4 cellular contexts compared by ENCODE assay signal in the genomic region with DNA sequence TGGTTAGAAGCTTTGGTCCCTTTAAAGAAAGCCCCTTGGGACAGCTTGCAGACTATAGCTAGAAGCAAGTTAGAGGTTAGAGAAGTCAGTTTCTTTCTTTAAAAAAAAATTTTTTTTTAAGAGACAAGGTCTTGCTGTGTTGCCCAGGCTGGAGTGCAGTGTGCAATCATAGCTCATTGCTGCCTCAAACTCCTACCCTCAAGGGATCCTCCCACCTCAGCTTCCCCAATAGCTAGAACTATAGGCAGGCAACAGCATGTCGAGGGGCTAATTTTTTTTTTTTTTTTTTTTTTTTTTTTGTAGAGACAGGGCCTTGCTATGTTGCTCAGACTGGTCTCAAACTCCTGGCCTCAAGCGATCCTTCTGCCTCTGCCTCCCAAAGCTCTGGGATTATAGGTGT.
TF ChIP-seq lines count a peak whose summit lies in the region.

No MANE protein-coding gene starts in this region.

TF ChIP-seq in A549, 52 proteins besides CTCF, POLR2A, EP300 and RAD21:
- no peak for TF ChIP-seq KDM5A (IDR thresholded peaks at IDR 0.05)
- TF ChIP-seq ZNF302 (CRISPR knock-in tag; IDR thresholded peaks at IDR 0.05): no peak
- TF ChIP-seq RNF2 (IDR thresholded peaks at IDR 0.05; ENCODE audit: borderline replicate concordance, low read depth): no peak
- TF ChIP-seq CBX2 (IDR thresholded peaks at IDR 0.05; ENCODE audit: borderline replicate concordance, low read depth): no peak
- TF ChIP-seq HOXA7 (CRISPR knock-in tag; IDR thresholded peaks at IDR 0.05): no peak
- no peak for TF ChIP-seq HDAC2 (IDR thresholded peaks at IDR 0.05)
- no peak for TF ChIP-seq MAFK (IDR thresholded peaks at IDR 0.05; ENCODE audit: partially characterized antibody)
- TF ChIP-seq, protein P1, sequence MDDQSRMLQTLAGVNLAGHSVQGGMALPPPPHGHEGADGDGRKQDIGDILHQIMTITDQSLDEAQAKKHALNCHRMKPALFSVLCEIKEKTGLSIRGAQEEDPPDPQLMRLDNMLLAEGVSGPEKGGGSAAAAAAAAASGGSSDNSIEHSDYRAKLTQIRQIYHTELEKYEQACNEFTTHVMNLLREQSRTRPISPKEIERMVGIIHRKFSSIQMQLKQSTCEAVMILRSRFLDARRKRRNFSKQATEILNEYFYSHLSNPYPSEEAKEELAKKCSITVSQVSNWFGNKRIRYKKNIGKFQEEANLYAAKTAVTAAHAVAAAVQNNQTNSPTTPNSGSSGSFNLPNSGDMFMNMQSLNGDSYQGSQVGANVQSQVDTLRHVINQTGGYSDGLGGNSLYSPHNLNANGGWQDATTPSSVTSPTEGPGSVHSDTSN (IDR thresholded peaks at IDR 0.05): no peak
- TF ChIP-seq CEBPB (IDR thresholded peaks at IDR 0.05): no peak
- TF ChIP-seq, protein P2, sequence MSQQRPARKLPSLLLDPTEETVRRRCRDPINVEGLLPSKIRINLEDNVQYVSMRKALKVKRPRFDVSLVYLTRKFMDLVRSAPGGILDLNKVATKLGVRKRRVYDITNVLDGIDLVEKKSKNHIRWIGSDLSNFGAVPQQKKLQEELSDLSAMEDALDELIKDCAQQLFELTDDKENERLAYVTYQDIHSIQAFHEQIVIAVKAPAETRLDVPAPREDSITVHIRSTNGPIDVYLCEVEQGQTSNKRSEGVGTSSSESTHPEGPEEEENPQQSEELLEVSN (IDR thresholded peaks at IDR 0.05; ENCODE audit: borderline replicate concordance, low read depth): no peak
- TF ChIP-seq, protein P3, sequence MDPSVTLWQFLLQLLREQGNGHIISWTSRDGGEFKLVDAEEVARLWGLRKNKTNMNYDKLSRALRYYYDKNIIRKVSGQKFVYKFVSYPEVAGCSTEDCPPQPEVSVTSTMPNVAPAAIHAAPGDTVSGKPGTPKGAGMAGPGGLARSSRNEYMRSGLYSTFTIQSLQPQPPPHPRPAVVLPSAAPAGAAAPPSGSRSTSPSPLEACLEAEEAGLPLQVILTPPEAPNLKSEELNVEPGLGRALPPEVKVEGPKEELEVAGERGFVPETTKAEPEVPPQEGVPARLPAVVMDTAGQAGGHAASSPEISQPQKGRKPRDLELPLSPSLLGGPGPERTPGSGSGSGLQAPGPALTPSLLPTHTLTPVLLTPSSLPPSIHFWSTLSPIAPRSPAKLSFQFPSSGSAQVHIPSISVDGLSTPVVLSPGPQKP (IDR thresholded peaks at IDR 0.05; ENCODE audit: low read depth, low read length): no peak
- TF ChIP-seq ESRRA (IDR thresholded peaks at IDR 0.05; ENCODE audit: borderline replicate concordance, low read length): no peak
- no peak for TF ChIP-seq CHD2 (IDR thresholded peaks at IDR 0.05; ENCODE audit: low read length, partially characterized antibody)
- TF ChIP-seq MAZ (IDR thresholded peaks at IDR 0.05; ENCODE audit: borderline replicate concordance, low read depth, low read length): no peak
- TF ChIP-seq JUNB (IDR thresholded peaks at IDR 0.05): no peak
- TF ChIP-seq CHD4 (IDR thresholded peaks at IDR 0.05; ENCODE audit: borderline replicate concordance): no peak
- no peak for TF ChIP-seq ZSCAN20 (CRISPR knock-in tag; IDR thresholded peaks at IDR 0.05)

TF ChIP-seq in HEK293T, 16 proteins besides CTCF, POLR2A, EP300 and RAD21:
- TF ChIP-seq ZNF384 (IDR thresholded peaks at IDR 0.05) (0 out of 2 replicates have a peak, but pooled peaks have one; percentile 14), NFRKB (IDR thresholded peaks at IDR 0.05) (no peak), LEF1 (IDR thresholded peaks at IDR 0.05; ENCODE audit: borderline replicate concordance) (no peak), FOXK2 (IDR thresholded peaks at IDR 0.05) (no peak), FOXA1 (IDR thresholded peaks at IDR 0.05) (no peak), ELF4 (IDR thresholded peaks at IDR 0.05) (no peak), CTBP1 (IDR thresholded peaks at IDR 0.05; ENCODE audit: borderline replicate concordance) (no peak), BHLHE40 (IDR thresholded peaks at IDR 0.05; ENCODE audit: borderline replicate concordance) (no peak)
TF ChIP-seq in HEK293T: peak in this region for 1.

TF ChIP-seq in WTC11, 78 proteins besides CTCF, POLR2A, EP300 and RAD21:
- peak; percentile 78; the same call in 1 of the 2 replicates for TF ChIP-seq ZNF121 (CRISPR knock-in tag; IDR thresholded peaks at IDR 0.05)
- TF ChIP-seq, protein P4, sequence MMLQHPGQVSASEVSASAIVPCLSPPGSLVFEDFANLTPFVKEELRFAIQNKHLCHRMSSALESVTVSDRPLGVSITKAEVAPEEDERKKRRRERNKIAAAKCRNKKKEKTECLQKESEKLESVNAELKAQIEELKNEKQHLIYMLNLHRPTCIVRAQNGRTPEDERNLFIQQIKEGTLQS (CRISPR knock-in tag; conservative IDR thresholded peaks at IDR 0.05): no peak
- TF ChIP-seq SP1 (CRISPR knock-in tag; conservative IDR thresholded peaks at IDR 0.05): no peak
- no peak for TF ChIP-seq MYBL2 (CRISPR knock-in tag; IDR thresholded peaks at IDR 0.05)
- TF ChIP-seq, protein P5, sequence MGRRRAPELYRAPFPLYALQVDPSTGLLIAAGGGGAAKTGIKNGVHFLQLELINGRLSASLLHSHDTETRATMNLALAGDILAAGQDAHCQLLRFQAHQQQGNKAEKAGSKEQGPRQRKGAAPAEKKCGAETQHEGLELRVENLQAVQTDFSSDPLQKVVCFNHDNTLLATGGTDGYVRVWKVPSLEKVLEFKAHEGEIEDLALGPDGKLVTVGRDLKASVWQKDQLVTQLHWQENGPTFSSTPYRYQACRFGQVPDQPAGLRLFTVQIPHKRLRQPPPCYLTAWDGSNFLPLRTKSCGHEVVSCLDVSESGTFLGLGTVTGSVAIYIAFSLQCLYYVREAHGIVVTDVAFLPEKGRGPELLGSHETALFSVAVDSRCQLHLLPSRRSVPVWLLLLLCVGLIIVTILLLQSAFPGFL (CRISPR knock-in tag; IDR thresholded peaks at IDR 0.05; ENCODE audit: borderline replicate concordance): no peak

TF ChIP-seq in HepG2, 621 proteins besides CTCF, POLR2A, EP300 and RAD21:
- TF ChIP-seq ZFP82 (CRISPR knock-in tag; IDR thresholded peaks at IDR 0.05; ENCODE audit: borderline replicate concordance) (0 out of 2 replicates have a peak, but pooled peaks have one; percentile 7), ATRX (CRISPR knock-in tag; IDR thresholded peaks at IDR 0.05; ENCODE audit: borderline replicate concordance) (no peak), ZNF121 (CRISPR knock-in tag; IDR thresholded peaks at IDR 0.05) (peak; percentile 85)
TF ChIP-seq in HepG2: peak in this region for 2.
